In genomic region chr1:101238041-101238515, GRCh38 we compare ENCODE assay signal across 8 cellular contexts. TPM values are rescaled to one million over a fixed set of nuclear protein-coding genes. Genes with fewer than 3 reads are reported as not detected.
A peak's percentile ranks its signal among the peaks of the same experiment; 100 is the strongest.
DNase-seq lines count a peak whose midpoint lies in the region; ATAC-seq, FAIRE-seq and TF ChIP-seq lines count a peak whose summit lies in the region.

No MANE protein-coding gene starts in this region.

- no peak overlapping the region for H2AFZ ChIP-seq in keratinocyte (ENCODE audit: control insufficient read depth, low read length)

- H3K4me3 Mint-ChIP-seq in activated naive CD4-positive, alpha-beta T cell treated with anti-CD3 and anti-CD28 coated beads, Interleukin-2, amount 50 U/mL, for 24 hours = peak overlapping the region; percentile 96

- H3K27me3 ChIP-seq in GM06990 (replicated peaks; ENCODE audit: control insufficient read depth, insufficient read depth, low read length) = no peaks in the 10 kb centered on the region
- H3K27me3 ChIP-seq in keratinocyte (ENCODE audit: control insufficient read depth, extremely low read depth, insufficient read depth, low read length) = no peaks in the 10 kb centered on the region

- H3K4me1 ChIP-seq in keratinocyte (ENCODE audit: control insufficient read depth, extremely low read depth, insufficient read depth, low read length) = peaks cover 17% of the 10 kb centered on the region

- dilution Hi-C loops in keratinocyte (cut with MboI; ENCODE audit: extremely low pct_ligation_motif_present, low sequenced_read_pairs) = no loop called here

- no peak for FAIRE-seq in keratinocyte (lab: Jason Lieb, UNC)

- TF ChIP-seq CTCF in GM06990 (IDR thresholded peaks at IDR 0.05; ENCODE audit: insufficient read depth, low read length, poor library complexity, severe bottlenecking) (no peak), keratinocyte (optimal IDR thresholded peaks at IDR 0.05 in 1 of 3, IDR thresholded peaks at IDR 0.05 in 1 of 3, conservative IDR thresholded peaks at IDR 0.05 in 1 of 3; ENCODE audit: extremely low read depth in 1 of 3, insufficient read depth in 2 of 3, low read length in 3 of 3) (no peak)

- H3K36me3 Mint-ChIP-seq in activated naive CD4-positive, alpha-beta T cell treated with anti-CD3 and anti-CD28 coated beads, Interleukin-2, amount 50 U/mL, for 24 hours = peaks cover 33% of the 10 kb centered on the region

- H4K20me1 ChIP-seq in keratinocyte (ENCODE audit: control insufficient read depth, extremely low read depth, insufficient read depth, low read length) = no peaks in the 10 kb centered on the region

- peak overlapping the region; percentile 3 for H3K27ac ChIP-seq in keratinocyte (ENCODE audit: control insufficient read depth, insufficient read depth, low read length)

- H3K9ac ChIP-seq in keratinocyte (ENCODE audit: control insufficient read depth, extremely low read depth, insufficient read depth, low read length) = peak overlapping the region; percentile 31

- H3K4me3 ChIP-seq in GM06990 (replicated peaks; ENCODE audit: low read depth, low read length) (peak overlapping the region; percentile 87), keratinocyte (ENCODE audit: control insufficient read depth in 2 of 3, extremely low read depth in 1 of 3, insufficient read depth in 2 of 3, low read depth in 1 of 3, low read length in 3 of 3) (peak overlapping the region; percentile 42 to 85 (median 55))

- DNase-seq in GM06990 (ENCODE audit: extremely low read depth, insufficient read length) = peak; percentile 75
- peak; percentile 60 for DNase-seq in NCI-H69 (lab: John Stamatoyannopoulos, UW)
- DNase-seq in keratinocyte (ENCODE audit: low read depth, low spot score) = no peak
- DNase-seq in stimulated activated CD8-positive, alpha-beta memory T cell treated with anti-CD3 and anti-CD28 coated beads, Interleukin-2, amount 100 ng/mL, for 48 hours (ENCODE audit: low read depth in 2 of 2) = peak; percentile 40 to 57
- no peak for DNase-seq in islet precursor cell

- ATAC-seq in GM21515 (IDR thresholded peaks at IDR 0.05; ENCODE audit: unreplicated experiment) (no peak), HG03521 (IDR thresholded peaks at IDR 0.05; ENCODE audit: unreplicated experiment) (no peak)

- peaks cover 1% of the 10 kb centered on the region for H3K79me2 ChIP-seq in keratinocyte (ENCODE audit: control insufficient read depth, insufficient read depth, low read length)

- H3K36me3 ChIP-seq in GM06990 (ENCODE audit: control insufficient read depth, insufficient read depth, low read length) (peaks cover 15% of the 10 kb centered on the region), keratinocyte (ENCODE audit: control insufficient read depth in 2 of 2, extremely low read depth in 1 of 2, insufficient read depth in 2 of 2, low read length in 2 of 2) (peaks cover 4 to 6% of the 10 kb centered on the region in 2 experiments)

- H3K4me2 ChIP-seq in keratinocyte (ENCODE audit: control insufficient read depth, extremely low read depth, insufficient read depth, low read depth, low read length) = peak overlapping the region; percentile 52

- H3K9me3 Mint-ChIP-seq in activated naive CD4-positive, alpha-beta T cell treated with anti-CD3 and anti-CD28 coated beads, Interleukin-2, amount 50 U/mL, for 24 hours = no peaks in the 10 kb centered on the region

- no peaks in the 10 kb centered on the region for H3K9me3 ChIP-seq in keratinocyte (ENCODE audit: control insufficient read depth, low read depth, low read length)

- H3K27me3 Mint-ChIP-seq in activated naive CD4-positive, alpha-beta T cell treated with anti-CD3 and anti-CD28 coated beads, Interleukin-2, amount 50 U/mL, for 24 hours = no peaks in the 10 kb centered on the region

- H3K4me1 Mint-ChIP-seq in activated naive CD4-positive, alpha-beta T cell treated with anti-CD3 and anti-CD28 coated beads, Interleukin-2, amount 50 U/mL, for 24 hours = peaks cover 65% of the 10 kb centered on the region

- peak overlapping the region; percentile 99 for H3K27ac Mint-ChIP-seq in activated naive CD4-positive, alpha-beta T cell treated with anti-CD3 and anti-CD28 coated beads, Interleukin-2, amount 50 U/mL, for 24 hours

- no peaks in the 10 kb centered on the region for H3K9me1 ChIP-seq in keratinocyte (ENCODE audit: control insufficient read depth, extremely low read depth, insufficient read depth, low read length)

RNA-seq across cellular contexts. Expression of gene S1PR1, which starts 1.3 kb away (rescaled TPM):
- 2.0 to 10.7 TPM (median 3.1 TPM) in 3 replicates for polyA plus RNA-seq in keratinocyte
- polyA plus RNA-seq in keratinocyte (2011; ENCODE audit: low read depth) = 0.19 TPM
- polyA plus RNA-seq in keratinocyte (2011; cell fraction: cytosol; rRNA removed) = 2.4 and 3.7 TPM in 2 replicates
- 4.5 and 5.6 TPM in 2 replicates for polyA plus RNA-seq in keratinocyte (2011; cell fraction: nucleus; rRNA removed)
- 0.30 and 6.2 TPM in 2 replicates for polyA plus RNA-seq in keratinocyte (2012; ENCODE audit: low replicate concordance)
- 3.4 to 16.0 TPM (median 4.8 TPM) in 3 replicates for polyA minus RNA-seq in keratinocyte
- polyA minus RNA-seq in keratinocyte (2011; cell fraction: cytosol; rRNA and poly(A)+ RNA removed) = 4.4 TPM
- polyA minus RNA-seq in keratinocyte (2011; cell fraction: nucleus; rRNA and poly(A)+ RNA removed) = 3.1 and 5.7 TPM in 2 replicates

Comparison
In these comparisons a context has a peak if more than half of its experiments do, and no peak if none do; other contexts are left out.
1. DNase-seq: peak in GM06990 (single experiment), NCI-H69 (single experiment) and stimulated activated CD8-positive, alpha-beta memory T cell treated with anti-CD3 and anti-CD28 coated beads, Interleukin-2, amount 100 ng/mL, for 48 hours (2 of 2); none in keratinocyte (single experiment) and islet precursor cell (single experiment).